ENCODE assay signal across 1 cellular context in the genomic region with DNA sequence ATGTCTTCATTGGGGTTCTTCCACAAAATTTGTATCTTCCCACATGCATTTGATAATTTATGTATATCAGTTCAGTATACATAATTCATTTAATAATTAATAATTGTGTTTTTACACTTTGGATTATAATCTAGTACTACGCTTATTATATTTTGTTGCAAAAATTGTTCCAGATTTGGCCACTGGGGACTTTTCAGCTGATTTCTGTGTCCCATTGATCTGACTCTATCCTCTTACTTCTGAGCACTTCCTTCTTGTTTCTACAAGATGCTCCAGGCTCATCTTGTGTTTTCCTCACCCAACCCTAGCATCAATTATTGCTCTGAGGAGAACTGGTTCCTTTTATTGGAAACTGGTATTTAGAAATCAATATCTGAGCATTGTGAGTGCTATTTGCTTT.
TF ChIP-seq lines count a peak whose summit lies in the region.

No MANE protein-coding gene starts in this region.

TF ChIP-seq in SK-N-SH treated with all-trans-retinoic acid at 6 μM for 48 hours, 23 proteins besides CTCF, POLR2A, EP300 and RAD21 (continued from another document):
- TF ChIP-seq CREB5 (CRISPR knock-in tag; IDR thresholded peaks at IDR 0.05; ENCODE audit: low read depth) (no peak), TOX (CRISPR knock-in tag; IDR thresholded peaks at IDR 0.05; ENCODE audit: borderline replicate concordance) (no peak), ZFP30 (CRISPR knock-in tag; IDR thresholded peaks at IDR 0.05) (no peak)
